8 cellular contexts compared by ENCODE assay signal in genomic region chr17:80414803-80415625, GRCh38. TPM values are rescaled to one million over a fixed set of nuclear protein-coding genes. Genes with fewer than 3 reads are reported as not detected.
DNase-seq lines count a peak whose midpoint lies in the region; ATAC-seq and TF ChIP-seq lines count a peak whose summit lies in the region.

Gene ENDOV (plus strand): TSS chr17:80415167. CDS start chr17:80415195, 28 bp downstream.

- in situ Hi-C loops in mammary epithelial cell (cut with MboI; ENCODE audit: low sequenced_read_pairs in 2 of 2) = loop anchor here in 1 of 2 donors (25.0 kb wide), 1 partner anchor 572 kb away; the partner anchor contains the start of gene CHMP6

- CTCF ChIA-PET in WTC11 (lab: Charles Lee) (interaction anchor here (0.6 to 3.8 kb wide), 6 partner anchors 9 to 485 kb away, joined by 3 to 13 read pairs (median 4); partner anchors contain the start of gene GAA), mammary epithelial cell (lab: Charles Lee; ENCODE audit: low non-redundant PET) (interaction anchor here (0.6 to 0.8 kb wide), 2 partner anchors 210 to 332 kb away, joined by 5 to 7 read pairs; no protein-coding TSS in a partner anchor)

- no peaks in the 10 kb centered on the region for H3K27me3 ChIP-seq in mammary epithelial cell (ENCODE audit: insufficient read depth, low read length)

- BruUV-seq in mammary epithelial cell (replicated peaks; lab: Mats Ljungman, UMichigan) = TSS peak; percentile 45

- dilution Hi-C loops in mammary epithelial cell (cut with HindIII; ENCODE audit: low sequenced_read_pairs) = no loop called here

- H3K27ac ChIP-seq in mammary epithelial cell (ENCODE audit: insufficient read depth, low read depth, low read length) (peak within 1 kb of the TSS; percentile 96), skin epidermis (peak within 1 kb of the TSS; percentile 78 to 99 (median 95))

- POLR2A ChIA-PET in WTC11 (lab: Charles Lee) = no interaction called here

- H3K36me3 Mint-ChIP-seq in WTC11 = peaks cover 6% of the 10 kb centered on the region; the same call in 1 of the 2 replicates

- no peaks in the 10 kb centered on the region for H4K20me1 ChIP-seq in mammary epithelial cell (ENCODE audit: insufficient read depth, low read length)

- no peaks in the 10 kb centered on the region for H3K9me3 Mint-ChIP-seq in WTC11

- H3K4me1 Mint-ChIP-seq in WTC11 = peaks cover 9% of the 10 kb centered on the region

- peaks cover 14% of the 10 kb centered on the region for H3K4me1 ChIP-seq in mammary epithelial cell (ENCODE audit: insufficient read depth, low read length)

- H3K4me3 ChIP-seq in mammary epithelial cell (replicated peaks in 1 of 3; ENCODE audit: insufficient read depth in 1 of 3, low read depth in 2 of 3, low read length in 3 of 3) = peak within 1 kb of the TSS; percentile 66 to 90 (median 69)
- peak within 1 kb of the TSS; percentile 67 to 97 (median 82) for H3K4me3 ChIP-seq in skin epidermis

- peaks cover 28% of the 10 kb centered on the region for H3K27me3 Mint-ChIP-seq in WTC11 (ENCODE audit: low read depth)

- peaks cover 23% of the 10 kb centered on the region for H3K79me2 ChIP-seq in mammary epithelial cell (ENCODE audit: insufficient read depth, low read length)

- WGBS in mammary epithelial cell (ENCODE audit: low coverage, missing lambda C conversion rate) = 5% methylated on average over 23 of the region's 97 CpGs

- peak within 1 kb of the TSS; percentile 95 for H2AFZ ChIP-seq in mammary epithelial cell (ENCODE audit: low read depth, low read length)

- TF ChIP-seq CTCF in WTC11 (IDR thresholded peaks at IDR 0.05) (no peak), mammary epithelial cell (conservative IDR thresholded peaks at IDR 0.05 in 1 of 2, IDR thresholded peaks at IDR 0.05 in 1 of 2; ENCODE audit: extremely low read depth in 1 of 2, insufficient read depth in 1 of 2, low read depth in 1 of 2, low read length in 2 of 2) (no peak)

- intact Hi-C loops in mammary epithelial cell (cut with micrococcal nuclease) = no loop called here

- H3K36me3 ChIP-seq in mammary epithelial cell (ENCODE audit: insufficient read depth, low read length) = no peaks in the 10 kb centered on the region

- peak; percentile 99 for DNase-seq in AG08395 (ENCODE audit: low spot score)
- DNase-seq in NCI-H345 (lab: John Stamatoyannopoulos, UW) = peak; percentile 98
- peak; percentile 90 for DNase-seq in WTC11 (ENCODE audit: low spot score)
- peak; percentile 92 for DNase-seq in mammary epithelial cell
- DNase-seq in iPS-NIHi11 (ENCODE audit: low spot score) = peak; percentile 100

- peak within 1 kb of the TSS; percentile 92 for H3K4me2 ChIP-seq in mammary epithelial cell (ENCODE audit: insufficient read depth, low read depth, low read length)

- ATAC-seq in GM19023 (IDR thresholded peaks at IDR 0.05; ENCODE audit: unreplicated experiment) (peak; percentile 88), HG03280 (IDR thresholded peaks at IDR 0.05; ENCODE audit: unreplicated experiment) (peak; percentile 94), WTC11 (peak; percentile 89)

- peak within 1 kb of the TSS; percentile 82 for H3K9ac ChIP-seq in mammary epithelial cell (ENCODE audit: insufficient read depth, low read length)

- H3K4me3 Mint-ChIP-seq in WTC11 = peak within 1 kb of the TSS; percentile 89

- no peaks in the 10 kb centered on the region for H3K9me3 ChIP-seq in mammary epithelial cell (replicated peaks; ENCODE audit: insufficient read depth, low read length)

- peak within 1 kb of the TSS; percentile 70; the same call in 1 of the 2 replicates for H3K27ac Mint-ChIP-seq in WTC11

TF ChIP-seq in WTC11, 78 proteins besides CTCF, POLR2A, EP300 and RAD21 (continues in another document):
- TF ChIP-seq ZNF263 (CRISPR knock-in tag; IDR thresholded peaks at IDR 0.05; ENCODE audit: low read depth) = no peak
- no peak for TF ChIP-seq CREB1 (CRISPR knock-in tag; IDR thresholded peaks at IDR 0.05)
- TF ChIP-seq NFYB (CRISPR knock-in tag; conservative IDR thresholded peaks at IDR 0.05; ENCODE audit: low read depth) = 0 out of 2 replicates have a peak, but pooled peaks have one; percentile 8
- TF ChIP-seq ZNF423 (CRISPR knock-in tag; IDR thresholded peaks at IDR 0.05) = no peak
- TF ChIP-seq, protein P1, sequence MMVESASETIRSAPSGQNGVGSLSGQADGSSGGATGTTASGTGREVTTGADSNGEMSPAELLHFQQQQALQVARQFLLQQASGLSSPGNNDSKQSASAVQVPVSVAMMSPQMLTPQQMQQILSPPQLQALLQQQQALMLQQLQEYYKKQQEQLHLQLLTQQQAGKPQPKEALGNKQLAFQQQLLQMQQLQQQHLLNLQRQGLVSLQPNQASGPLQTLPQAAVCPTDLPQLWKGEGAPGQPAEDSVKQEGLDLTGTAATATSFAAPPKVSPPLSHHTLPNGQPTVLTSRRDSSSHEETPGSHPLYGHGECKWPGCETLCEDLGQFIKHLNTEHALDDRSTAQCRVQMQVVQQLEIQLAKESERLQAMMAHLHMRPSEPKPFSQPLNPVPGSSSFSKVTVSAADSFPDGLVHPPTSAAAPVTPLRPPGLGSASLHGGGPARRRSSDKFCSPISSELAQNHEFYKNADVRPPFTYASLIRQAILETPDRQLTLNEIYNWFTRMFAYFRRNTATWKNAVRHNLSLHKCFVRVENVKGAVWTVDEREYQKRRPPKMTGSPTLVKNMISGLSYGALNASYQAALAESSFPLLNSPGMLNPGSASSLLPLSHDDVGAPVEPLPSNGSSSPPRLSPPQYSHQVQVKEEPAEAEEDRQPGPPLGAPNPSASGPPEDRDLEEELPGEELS (CRISPR knock-in tag; IDR thresholded peaks at IDR 0.05) = no peak
- TF ChIP-seq TEAD4 (CRISPR knock-in tag; IDR thresholded peaks at IDR 0.05) = no peak
- TF ChIP-seq CREM (CRISPR knock-in tag; IDR thresholded peaks at IDR 0.05) = peak; percentile 97
- no peak for TF ChIP-seq GRHL2 (CRISPR knock-in tag; IDR thresholded peaks at IDR 0.05; ENCODE audit: insufficient replicate concordance, severe bottlenecking)
- TF ChIP-seq PRRX2 (CRISPR knock-in tag; IDR thresholded peaks at IDR 0.05) = no peak
- peak; percentile 46 for TF ChIP-seq HMGA2 (CRISPR knock-in tag; IDR thresholded peaks at IDR 0.05)
- 0 out of 2 replicates have a peak, but pooled peaks have one; percentile 12 for TF ChIP-seq TEAD1 (CRISPR knock-in tag; IDR thresholded peaks at IDR 0.05)
- TF ChIP-seq CBFB (CRISPR knock-in tag; IDR thresholded peaks at IDR 0.05; ENCODE audit: low read depth) = no peak
- peak; percentile 88 for TF ChIP-seq ARID4B (CRISPR knock-in tag; IDR thresholded peaks at IDR 0.05; ENCODE audit: borderline replicate concordance)
- TF ChIP-seq SP1 (CRISPR knock-in tag; conservative IDR thresholded peaks at IDR 0.05) = peak; percentile 65
- TF ChIP-seq EMX1 (CRISPR knock-in tag; IDR thresholded peaks at IDR 0.05) = no peak
- no peak for TF ChIP-seq ZNF232 (CRISPR knock-in tag; IDR thresholded peaks at IDR 0.05)
- TF ChIP-seq KAT7 (CRISPR knock-in tag; IDR thresholded peaks at IDR 0.05; ENCODE audit: borderline replicate concordance) = 0 out of 2 replicates have a peak, but pooled peaks have one; percentile 51
- TF ChIP-seq FOXP1 (CRISPR knock-in tag; IDR thresholded peaks at IDR 0.05; ENCODE audit: borderline replicate concordance) = peak; percentile 53; the same call in 1 of the 2 replicates
- peak; percentile 88 for TF ChIP-seq GABPB1 (CRISPR knock-in tag; IDR thresholded peaks at IDR 0.05)
- TF ChIP-seq, protein P2, sequence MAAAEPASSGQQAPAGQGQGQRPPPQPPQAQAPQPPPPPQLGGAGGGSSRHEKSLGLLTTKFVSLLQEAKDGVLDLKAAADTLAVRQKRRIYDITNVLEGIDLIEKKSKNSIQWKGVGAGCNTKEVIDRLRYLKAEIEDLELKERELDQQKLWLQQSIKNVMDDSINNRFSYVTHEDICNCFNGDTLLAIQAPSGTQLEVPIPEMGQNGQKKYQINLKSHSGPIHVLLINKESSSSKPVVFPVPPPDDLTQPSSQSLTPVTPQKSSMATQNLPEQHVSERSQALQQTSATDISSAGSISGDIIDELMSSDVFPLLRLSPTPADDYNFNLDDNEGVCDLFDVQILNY (CRISPR knock-in tag; IDR thresholded peaks at IDR 0.05) = no peak

RNA-seq across cellular contexts. Expression of gene ENDOV, which starts in this region (rescaled TPM):
- 18.1 to 25.2 TPM (median 20.6 TPM) in 3 replicates for total RNA-seq in WTC11 (2021)
- total RNA-seq in mammary epithelial cell = 10 to 100 TPM; 19.5 to 22.6 TPM
- 14.4 TPM for polyA plus RNA-seq in mammary epithelial cell
- 16.7 TPM for polyA minus RNA-seq in mammary epithelial cell

Comparison
In these comparisons a context has a peak if more than half of its experiments do, and no peak if none do; other contexts are left out.
1. Peak in every context shown above with its lines: DNase-seq, ATAC-seq, H3K4me3 ChIP-seq and H3K27ac ChIP-seq.